ENCODE assay signal across 18 cellular contexts in the genomic region with DNA sequence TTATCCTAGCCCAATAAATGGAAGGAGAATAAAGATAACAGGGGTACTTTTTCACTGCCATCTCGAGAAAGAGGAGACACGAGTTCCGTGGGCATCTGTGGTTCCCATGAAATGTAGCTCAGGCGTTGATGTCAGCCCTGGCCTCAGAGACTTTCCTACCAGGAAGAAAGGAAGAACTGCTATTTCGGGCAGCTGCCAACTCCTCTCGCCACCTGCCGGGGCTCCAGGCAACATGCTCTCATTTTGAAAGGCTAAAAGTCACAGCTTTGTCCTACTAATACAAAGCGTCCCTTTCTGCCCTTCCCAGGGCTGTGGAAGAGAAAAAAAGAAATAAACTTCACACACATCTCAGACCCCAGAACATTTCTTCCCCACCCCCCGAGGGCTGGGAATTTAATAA.
A peak's percentile ranks its signal among the peaks of the same experiment; 100 is the strongest.
DNase-seq lines count a peak whose midpoint lies in the region; ATAC-seq and TF ChIP-seq lines count a peak whose summit lies in the region.
"Had no signal": no experiment of that assay in that cellular context is flagged by ENCODE, and none has a peak within 500 bp of the region (broad histone marks: within the 10 kb centered on the region; RNA-seq: fewer than 3 reads in every experiment).

No MANE protein-coding gene starts in this region.

- H3K4me1 Mint-ChIP-seq in neural crest cell: peaks cover 27% of the 10 kb centered on the region
- H3K4me1 Mint-ChIP-seq in CD14-positive monocyte: peaks cover 32% of the 10 kb centered on the region
- H3K4me1 Mint-ChIP-seq in T-helper 2 cell treated with Interferon-gamma antibody and Interleukin-4, amounts not matched to agents 5 μg/mL and 100 μg/mL, for 36 hours (ENCODE audit: low read depth): no peaks in the 10 kb centered on the region
- H3K4me1 Mint-ChIP-seq: activated CD4-positive, alpha-beta T cell treated with anti-CD3 and anti-CD28 coated beads, Interleukin-2, amount 10 ng/mL, durations not matched to agents 24 days and 14 days had no signal

- H3K36me3 Mint-ChIP-seq in neural crest cell (ENCODE audit: low read depth) (no peaks in the 10 kb centered on the region), CD14-positive monocyte (no peaks in the 10 kb centered on the region)
- no peaks in the 10 kb centered on the region for H3K36me3 Mint-ChIP-seq in T-helper 2 cell treated with Interferon-gamma antibody and Interleukin-4, amounts not matched to agents 5 μg/mL and 100 μg/mL, for 36 hours (ENCODE audit: low read depth)

- H3K27me3 ChIP-seq in brain microvascular endothelial cell (replicated peaks): no peaks in the 10 kb centered on the region
- H3K27me3 ChIP-seq: adrenal gland, suprapubic skin had no signal

- no peaks in the 10 kb centered on the region for H3K36me3 ChIP-seq in brain microvascular endothelial cell (replicated peaks)
- H3K36me3 ChIP-seq: adrenal gland, suprapubic skin had no signal

- no peak overlapping the region for H3K27ac ChIP-seq in brain microvascular endothelial cell
- H3K27ac ChIP-seq: adrenal gland, RWPE1, suprapubic skin had no signal

- in situ Hi-C loops in brain microvascular endothelial cell (cut with HindIII; ENCODE audit: low pct_ligation_motif_present, low sequenced_read_pairs): no loop called here

- H3K27me3 Mint-ChIP-seq in neural crest cell (ENCODE audit: low read depth) (no peaks in the 10 kb centered on the region), CD14-positive monocyte (ENCODE audit: low read depth in 3 of 3) (peaks cover 0 to 6% (median 0%) of the 10 kb centered on the region in 3 donors)
- H3K27me3 Mint-ChIP-seq in T-helper 2 cell treated with Interferon-gamma antibody and Interleukin-4, amounts not matched to agents 5 μg/mL and 100 μg/mL, for 36 hours (ENCODE audit: low read depth): no peaks in the 10 kb centered on the region
- H3K27me3 Mint-ChIP-seq: activated CD4-positive, alpha-beta T cell treated with anti-CD3 and anti-CD28 coated beads, Interleukin-2, amount 10 ng/mL, durations not matched to agents 24 days and 14 days; dendritic cell treated with granulocyte-macrophage colony-stimulating factor and Interleukin-4, amounts not matched to agents 40 ng/mL and 50 ng/mL, for 4 days had no signal

- H3K4me3 Mint-ChIP-seq in neural crest cell: peak overlapping the region; percentile 46
- H3K4me3 Mint-ChIP-seq in CD14-positive monocyte: no peak overlapping the region
- no peak overlapping the region for H3K4me3 Mint-ChIP-seq in T-helper 2 cell treated with Interferon-gamma antibody and Interleukin-4, amounts not matched to agents 5 μg/mL and 100 μg/mL, for 36 hours
- H3K4me3 Mint-ChIP-seq: activated CD4-positive, alpha-beta T cell treated with anti-CD3 and anti-CD28 coated beads, Interleukin-2, amount 10 ng/mL, durations not matched to agents 24 days and 14 days; dendritic cell treated with granulocyte-macrophage colony-stimulating factor and Interleukin-4, amounts not matched to agents 40 ng/mL and 50 ng/mL, for 4 days had no signal

- H3K27ac Mint-ChIP-seq in neural crest cell (ENCODE audit: unreplicated experiment): peak overlapping the region; percentile 95
- H3K27ac Mint-ChIP-seq in CD14-positive monocyte: peak overlapping the region in 1 of 7 donors; percentile 6
- H3K27ac Mint-ChIP-seq in T-helper 2 cell treated with Interferon-gamma antibody and Interleukin-4, amounts not matched to agents 5 μg/mL and 100 μg/mL, for 36 hours: no peak overlapping the region
- H3K27ac Mint-ChIP-seq: activated CD4-positive, alpha-beta T cell treated with anti-CD3 and anti-CD28 coated beads, Interleukin-2, amount 10 ng/mL, durations not matched to agents 24 days and 14 days; dendritic cell treated with granulocyte-macrophage colony-stimulating factor and Interleukin-4, amounts not matched to agents 40 ng/mL and 50 ng/mL, for 4 days had no signal

- no peaks in the 10 kb centered on the region for H3K9me3 Mint-ChIP-seq in neural crest cell
- H3K9me3 Mint-ChIP-seq in CD14-positive monocyte: no peaks in the 10 kb centered on the region
- no peaks in the 10 kb centered on the region for H3K9me3 Mint-ChIP-seq in T-helper 2 cell treated with Interferon-gamma antibody and Interleukin-4, amounts not matched to agents 5 μg/mL and 100 μg/mL, for 36 hours
- H3K9me3 Mint-ChIP-seq: activated CD4-positive, alpha-beta T cell treated with anti-CD3 and anti-CD28 coated beads, Interleukin-2, amount 10 ng/mL, durations not matched to agents 24 days and 14 days; dendritic cell treated with granulocyte-macrophage colony-stimulating factor and Interleukin-4, amounts not matched to agents 40 ng/mL and 50 ng/mL, for 4 days had no signal

- intact Hi-C loops in CD14-positive monocyte (cut with micrococcal nuclease): no loop called here

- H3K4me3 ChIP-seq in LNCaP clone FGC (ENCODE audit: low read depth, low read length) (no peak overlapping the region), brain microvascular endothelial cell (ENCODE audit: low read depth, low read length) (no peak overlapping the region)
- H3K4me3 ChIP-seq: adrenal gland, suprapubic skin had no signal

- ATAC-seq in HG02678 (IDR thresholded peaks at IDR 0.05; ENCODE audit: unreplicated experiment): no peak

- peak; percentile 30 for TF ChIP-seq CTCF in LNCaP clone FGC (IDR thresholded peaks at IDR 0.05; ENCODE audit: control insufficient read depth, extremely low read depth, insufficient read depth)
- peak; percentile 59 for TF ChIP-seq CTCF in brain microvascular endothelial cell (IDR thresholded peaks at IDR 0.05; ENCODE audit: low read depth, low read length, missing control alignments)
- TF ChIP-seq CTCF in neural crest cell (conservative IDR thresholded peaks at IDR 0.05): no peak
- TF ChIP-seq CTCF in CD14-positive monocyte (IDR thresholded peaks at IDR 0.05): no peak

- DNase-seq in Ammon's horn (ENCODE audit: low spot score): peak; percentile 55
- DNase-seq in LNCaP clone FGC (ENCODE audit: low read depth): peak; percentile 1
- DNase-seq in brain microvascular endothelial cell: no peak
- DNase-seq in neural crest cell (ENCODE audit: low read depth, low spot score): peak; percentile 41
- no peak for DNase-seq in CD14-positive monocyte (ENCODE audit: low spot score)
- DNase-seq in hepatic stellate cell (ENCODE audit: low spot score): no peak
- no peak for DNase-seq in T-helper 2 cell treated with Interferon-gamma antibody and Interleukin-4, amounts not matched to agents 5 μg/mL and 100 μg/mL, for 36 hours (ENCODE audit: low spot score)
- DNase-seq: activated CD4-positive, alpha-beta T cell treated with anti-CD3 and anti-CD28 coated beads, Interleukin-2, amount 10 ng/mL, durations not matched to agents 24 days and 14 days; activated T-cell treated with anti-CD3 and anti-CD28 coated beads, Interleukin-2, amount 50 U/mL, for 48 hours; mesenchymal stem cell; NCI-H1105; NCI-H526 treated with DMSO at 0.1 percent for 48 hours; stimulated activated CD4-positive, alpha-beta T cell treated with anti-CD3 and anti-CD28 coated beads, Interleukin-15, amount 100 ng/mL, for 24 hours had no signal

Comparison
In these comparisons a context has a peak if more than half of its experiments do, and no peak if none do; other contexts are left out.
1. DNase-seq: peak in Ammon's horn (single experiment), LNCaP clone FGC (single experiment) and neural crest cell (single experiment); none in brain microvascular endothelial cell (single experiment), CD14-positive monocyte (single experiment), hepatic stellate cell (single experiment) and T-helper 2 cell treated with Interferon-gamma antibody and Interleukin-4, amounts not matched to agents 5 μg/mL and 100 μg/mL, for 36 hours (single experiment).
2. CTCF ChIP-seq: peak in LNCaP clone FGC (single experiment) and brain microvascular endothelial cell (single experiment); none in neural crest cell (single experiment) and CD14-positive monocyte (single experiment).